In genomic region chr2:190277234-190278112, GRCh38 we compare ENCODE assay signal across 8 cellular contexts. TPM values are rescaled to one million over a fixed set of nuclear protein-coding genes. Genes with fewer than 3 reads are reported as not detected.
DNase-seq lines count a peak whose midpoint lies in the region; ATAC-seq and TF ChIP-seq lines count a peak whose summit lies in the region.

No MANE protein-coding gene starts in this region.

- H3K27me3 ChIP-seq in GM06990 (replicated peaks; ENCODE audit: control insufficient read depth, insufficient read depth, low read length): no peaks in the 10 kb centered on the region

- no peak overlapping the region for H3K4me3 Mint-ChIP-seq in MCF 10A (ENCODE audit: unreplicated experiment)

- no peaks in the 10 kb centered on the region for H3K9me3 Mint-ChIP-seq in MCF 10A (ENCODE audit: unreplicated experiment)

- H3K4me3 ChIP-seq in GM06990 (replicated peaks; ENCODE audit: low read depth, low read length): no peak overlapping the region

- intact Hi-C loops in MCF 10A (cut with micrococcal nuclease): loop anchor here (1.0 kb wide), 1 partner anchor 188 kb away; no protein-coding TSS in a partner anchor

- H3K27me3 Mint-ChIP-seq in MCF 10A (ENCODE audit: insufficient read depth, unreplicated experiment): no peaks in the 10 kb centered on the region

- DNase-seq in AG08396 (ENCODE audit: low spot score) (peak; percentile 19), GM06990 (ENCODE audit: extremely low read depth, insufficient read length) (peak; percentile 10), NCI-H2227 treated with DMSO at 0.1 percent for 48 hours (lab: John Stamatoyannopoulos, UW) (peak; percentile 13), MCF 10A (ENCODE audit: unreplicated experiment) (peak; percentile 44), medulla oblongata (ENCODE audit: extremely low spot score) (peak; percentile 31), SKM-1 (lab: John Stamatoyannopoulos, UW; ENCODE audit: unreplicated experiment) (no peak)

- peaks cover 10% of the 10 kb centered on the region for H3K36me3 Mint-ChIP-seq in MCF 10A (ENCODE audit: insufficient read depth, unreplicated experiment)

- POLR2A ChIA-PET in MCF 10A (lab: Yijun Ruan, JAX): interaction anchor here (0.9 kb wide), 1 partner anchor 42 kb away, joined by 3 read pairs; no protein-coding TSS in a partner anchor

- peaks cover 10% of the 10 kb centered on the region for H3K4me1 Mint-ChIP-seq in MCF 10A (ENCODE audit: insufficient read depth, unreplicated experiment)

- H3K27ac Mint-ChIP-seq in MCF 10A (ENCODE audit: low read depth, unreplicated experiment): no peak overlapping the region

- no peak for ATAC-seq in GM19023 (IDR thresholded peaks at IDR 0.05; ENCODE audit: unreplicated experiment)
- ATAC-seq in GM18873 (IDR thresholded peaks at IDR 0.05; ENCODE audit: low FRiP score, unreplicated experiment): no peak

- BruUV-seq in MCF 10A (replicated peaks; lab: Mats Ljungman, UMichigan): no TSS peak

- CTCF ChIA-PET in MCF 10A (lab: Yijun Ruan, JAX): interaction anchor here (0.5 to 1.5 kb wide), 6 partner anchors 15 to 1071 kb away, joined by 3 to 5 read pairs (median 3); no protein-coding TSS in a partner anchor

- H3K36me3 ChIP-seq in GM06990 (ENCODE audit: control insufficient read depth, insufficient read depth, low read length): peaks cover 1% of the 10 kb centered on the region

- TF ChIP-seq CTCF in GM06990 (IDR thresholded peaks at IDR 0.05; ENCODE audit: insufficient read depth, low read length, poor library complexity, severe bottlenecking) (peak; percentile 33), MCF 10A (IDR thresholded peaks at IDR 0.05; ENCODE audit: unreplicated experiment) (peak; percentile 55)

RNA-seq across cellular contexts. Expression of gene HIBCH, which starts 42.2 kb away (rescaled TPM):
- total RNA-seq in MCF 10A (2022): 14.7 and 16.2 TPM in 2 replicates
